37 cellular contexts compared by ENCODE assay signal in genomic region chr20:54532573-54532972, GRCh38. TPM values are rescaled to one million over a fixed set of nuclear protein-coding genes. Genes with fewer than 3 reads are reported as not detected.
"Had no signal": no experiment of that assay in that cellular context is flagged by ENCODE, and none has a peak within 500 bp of the region (broad histone marks: within the 10 kb centered on the region; RNA-seq: fewer than 3 reads in every experiment).

No MANE protein-coding gene starts in this region.

- H3K9me3 ChIP-seq: MG63 had no signal

- DNase-seq: Karpas-422, Kasumi-1, MG63, MM.1S, MV-4-11, NCI-H1048, NCI-H1092, NCI-H1092 treated with DMSO at 0.1 percent for 48 hours, NCI-H1105, NCI-H1105 treated with DMSO at 0.1 percent for 48 hours, NCI-H1417 treated with DMSO at 0.1 percent for 48 hours, NCI-H1436, NCI-H1436 treated with DMSO at 0.1 percent for 48 hours, NCI-H146, NCI-H1694, NCI-H1694 treated with DMSO at 0.1 percent for 48 hours, NCI-H187, NCI-H187 treated with DMSO at 0.1 percent for 48 hours, NCI-H1930, NCI-H2029, NCI-H2029 treated with DMSO at 0.1 percent for 48 hours, NCI-H2081, NCI-H2081 treated with DMSO at 0.1 percent for 48 hours, NCI-H2107, NCI-H2171, NCI-H2171 treated with DMSO at 0.1 percent for 48 hours, NCI-H2227 treated with DMSO at 0.1 percent for 48 hours, NCI-H226, NCI-H345, NCI-H446, NCI-H446 treated with DMSO at 0.1 percent for 48 hours, NCI-H510A, NCI-H510A treated with DMSO at 0.1 percent for 48 hours had no signal

- H3K27me3 ChIP-seq: MG63 had no signal

- H3K4me3 ChIP-seq: MG63 had no signal

- H3K36me3 ChIP-seq: MG63 had no signal

RNA-seq across cellular contexts. Expression of gene DOK5, which starts 57.2 kb away (rescaled TPM):
- total RNA-seq: LHCN-M2, M059J, MCF 10A, NCI-H460 had no signal
